In the genomic region with DNA sequence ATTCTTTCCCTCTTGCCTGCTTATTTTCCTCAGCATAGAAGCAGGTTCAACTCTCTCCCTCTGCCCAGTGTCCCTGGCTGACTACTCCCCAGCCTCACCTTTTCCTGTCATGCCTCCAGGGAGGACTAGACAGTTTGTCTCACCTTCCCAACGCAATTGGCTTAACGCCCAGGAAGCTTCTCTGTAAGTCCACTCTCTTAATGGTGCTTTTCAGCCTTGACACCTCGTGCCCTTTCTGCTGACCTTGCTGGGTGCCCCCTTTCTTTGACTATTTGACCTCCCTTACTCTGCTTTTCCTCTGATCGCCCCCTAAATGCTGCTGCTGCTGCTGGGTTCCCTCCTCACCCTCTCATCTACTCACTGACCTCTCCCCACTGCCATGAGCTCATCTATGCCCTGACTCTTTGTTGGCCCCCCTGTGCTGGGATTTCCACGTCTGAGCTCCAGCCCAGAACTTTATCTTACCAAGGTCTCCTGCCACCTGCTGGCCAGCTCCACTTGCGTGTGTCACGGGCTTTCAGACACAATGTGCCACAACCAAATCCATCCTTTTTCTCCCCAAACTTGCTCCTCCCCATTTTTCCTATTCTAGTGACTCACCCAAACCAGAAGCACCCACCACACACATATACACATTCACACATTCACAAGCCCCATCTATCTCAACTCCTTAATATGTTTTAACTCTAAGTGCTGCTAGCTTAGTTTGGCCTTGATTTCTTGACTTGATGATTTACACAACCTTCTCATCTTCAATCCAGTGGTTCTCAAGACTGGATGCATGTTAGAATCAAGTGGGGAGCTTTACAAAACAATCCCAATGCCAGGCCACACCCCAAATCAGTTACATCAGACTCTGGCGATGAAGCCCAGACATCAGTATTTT, we compare ENCODE assay signal across 1 cellular context.
TF ChIP-seq lines count a peak whose summit lies in the region.

No MANE protein-coding gene starts in this region.

TF ChIP-seq in K562, 482 proteins besides CTCF, POLR2A, EP300 and RAD21 (continued from another document):
- TF ChIP-seq VEZF1 (CRISPR knock-in tag; IDR thresholded peaks at IDR 0.05) = peak; percentile 63
- no peak for TF ChIP-seq POLR2H (tag; IDR thresholded peaks at IDR 0.05; ENCODE audit: low read depth)
- TF ChIP-seq ARID1B (IDR thresholded peaks at IDR 0.05) = 0 out of 2 replicates have a peak, but pooled peaks have one; percentile 15
- peak; percentile 35; the same call in 1 of the 2 replicates for TF ChIP-seq L3MBTL2 (IDR thresholded peaks at IDR 0.05)
- peak; percentile 27; the same call in 1 of the 2 replicates for TF ChIP-seq DPF2 (IDR thresholded peaks at IDR 0.05)
- 0 out of 4 replicates have a peak, but pooled peaks of 1 of the 2 experiments have one; percentile 43 for TF ChIP-seq RCOR1 (IDR thresholded peaks at IDR 0.05; ENCODE audit: borderline replicate concordance in 1 of 2, low read depth in 2 of 2, low read length in 2 of 2)
- TF ChIP-seq, protein P1, sequence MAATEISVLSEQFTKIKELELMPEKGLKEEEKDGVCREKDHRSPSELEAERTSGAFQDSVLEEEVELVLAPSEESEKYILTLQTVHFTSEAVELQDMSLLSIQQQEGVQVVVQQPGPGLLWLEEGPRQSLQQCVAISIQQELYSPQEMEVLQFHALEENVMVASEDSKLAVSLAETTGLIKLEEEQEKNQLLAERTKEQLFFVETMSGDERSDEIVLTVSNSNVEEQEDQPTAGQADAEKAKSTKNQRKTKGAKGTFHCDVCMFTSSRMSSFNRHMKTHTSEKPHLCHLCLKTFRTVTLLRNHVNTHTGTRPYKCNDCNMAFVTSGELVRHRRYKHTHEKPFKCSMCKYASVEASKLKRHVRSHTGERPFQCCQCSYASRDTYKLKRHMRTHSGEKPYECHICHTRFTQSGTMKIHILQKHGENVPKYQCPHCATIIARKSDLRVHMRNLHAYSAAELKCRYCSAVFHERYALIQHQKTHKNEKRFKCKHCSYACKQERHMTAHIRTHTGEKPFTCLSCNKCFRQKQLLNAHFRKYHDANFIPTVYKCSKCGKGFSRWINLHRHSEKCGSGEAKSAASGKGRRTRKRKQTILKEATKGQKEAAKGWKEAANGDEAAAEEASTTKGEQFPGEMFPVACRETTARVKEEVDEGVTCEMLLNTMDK (IDR thresholded peaks at IDR 0.05; ENCODE audit: borderline replicate concordance, insufficient read depth, low read depth, low read length, poor library complexity, severe bottlenecking) = peak; percentile 15
- 0 out of 2 replicates have a peak, but pooled peaks have one; percentile 14 for TF ChIP-seq SMARCA4 (IDR thresholded peaks at IDR 0.05)
- TF ChIP-seq ESRRA (IDR thresholded peaks at IDR 0.05; ENCODE audit: borderline replicate concordance, low read depth) = peak; percentile 24; the same call in 1 of the 2 replicates
- TF ChIP-seq, protein P2, sequence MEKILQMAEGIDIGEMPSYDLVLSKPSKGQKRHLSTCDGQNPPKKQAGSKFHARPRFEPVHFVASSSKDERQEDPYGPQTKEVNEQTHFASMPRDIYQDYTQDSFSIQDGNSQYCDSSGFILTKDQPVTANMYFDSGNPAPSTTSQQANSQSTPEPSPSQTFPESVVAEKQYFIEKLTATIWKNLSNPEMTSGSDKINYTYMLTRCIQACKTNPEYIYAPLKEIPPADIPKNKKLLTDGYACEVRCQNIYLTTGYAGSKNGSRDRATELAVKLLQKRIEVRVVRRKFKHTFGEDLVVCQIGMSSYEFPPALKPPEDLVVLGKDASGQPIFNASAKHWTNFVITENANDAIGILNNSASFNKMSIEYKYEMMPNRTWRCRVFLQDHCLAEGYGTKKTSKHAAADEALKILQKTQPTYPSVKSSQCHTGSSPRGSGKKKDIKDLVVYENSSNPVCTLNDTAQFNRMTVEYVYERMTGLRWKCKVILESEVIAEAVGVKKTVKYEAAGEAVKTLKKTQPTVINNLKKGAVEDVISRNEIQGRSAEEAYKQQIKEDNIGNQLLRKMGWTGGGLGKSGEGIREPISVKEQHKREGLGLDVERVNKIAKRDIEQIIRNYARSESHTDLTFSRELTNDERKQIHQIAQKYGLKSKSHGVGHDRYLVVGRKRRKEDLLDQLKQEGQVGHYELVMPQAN (IDR thresholded peaks at IDR 0.05; ENCODE audit: borderline replicate concordance) = peak; percentile 44; the same call in 1 of the 2 replicates
- TF ChIP-seq CXXC5 (CRISPR knock-in tag; IDR thresholded peaks at IDR 0.05) = peak; percentile 41; the same call in 1 of the 2 replicates
- TF ChIP-seq, protein P3, sequence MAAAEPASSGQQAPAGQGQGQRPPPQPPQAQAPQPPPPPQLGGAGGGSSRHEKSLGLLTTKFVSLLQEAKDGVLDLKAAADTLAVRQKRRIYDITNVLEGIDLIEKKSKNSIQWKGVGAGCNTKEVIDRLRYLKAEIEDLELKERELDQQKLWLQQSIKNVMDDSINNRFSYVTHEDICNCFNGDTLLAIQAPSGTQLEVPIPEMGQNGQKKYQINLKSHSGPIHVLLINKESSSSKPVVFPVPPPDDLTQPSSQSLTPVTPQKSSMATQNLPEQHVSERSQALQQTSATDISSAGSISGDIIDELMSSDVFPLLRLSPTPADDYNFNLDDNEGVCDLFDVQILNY (CRISPR knock-in tag; IDR thresholded peaks at IDR 0.05) = no peak
- peak; percentile 49 for TF ChIP-seq CREM (IDR thresholded peaks at IDR 0.05; ENCODE audit: low read depth)
- no peak for TF ChIP-seq PHB2 (IDR thresholded peaks at IDR 0.05; ENCODE audit: low read depth)
- TF ChIP-seq JUN (IDR thresholded peaks at IDR 0.05; ENCODE audit: borderline replicate concordance, low read depth, low read length) = 0 out of 2 replicates have a peak, but pooled peaks have one; percentile 26
- TF ChIP-seq JUN (CRISPR knock-in tag; IDR thresholded peaks at IDR 0.05; ENCODE audit: borderline replicate concordance) = no peak
- TF ChIP-seq, protein P4, sequence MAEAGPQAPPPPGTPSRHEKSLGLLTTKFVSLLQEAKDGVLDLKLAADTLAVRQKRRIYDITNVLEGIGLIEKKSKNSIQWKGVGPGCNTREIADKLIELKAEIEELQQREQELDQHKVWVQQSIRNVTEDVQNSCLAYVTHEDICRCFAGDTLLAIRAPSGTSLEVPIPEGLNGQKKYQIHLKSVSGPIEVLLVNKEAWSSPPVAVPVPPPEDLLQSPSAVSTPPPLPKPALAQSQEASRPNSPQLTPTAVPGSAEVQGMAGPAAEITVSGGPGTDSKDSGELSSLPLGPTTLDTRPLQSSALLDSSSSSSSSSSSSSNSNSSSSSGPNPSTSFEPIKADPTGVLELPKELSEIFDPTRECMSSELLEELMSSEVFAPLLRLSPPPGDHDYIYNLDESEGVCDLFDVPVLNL (CRISPR knock-in tag; IDR thresholded peaks at IDR 0.05; ENCODE audit: low read depth) = no peak
- no peak for TF ChIP-seq EZH2 (IDR thresholded peaks at IDR 0.05; ENCODE audit: borderline replicate concordance, low read depth, low read length)
- TF ChIP-seq SMC3 (conservative IDR thresholded peaks at IDR 0.05; ENCODE audit: insufficient read depth, low read depth, low read length) = peak; percentile 57
- TF ChIP-seq, protein P5, sequence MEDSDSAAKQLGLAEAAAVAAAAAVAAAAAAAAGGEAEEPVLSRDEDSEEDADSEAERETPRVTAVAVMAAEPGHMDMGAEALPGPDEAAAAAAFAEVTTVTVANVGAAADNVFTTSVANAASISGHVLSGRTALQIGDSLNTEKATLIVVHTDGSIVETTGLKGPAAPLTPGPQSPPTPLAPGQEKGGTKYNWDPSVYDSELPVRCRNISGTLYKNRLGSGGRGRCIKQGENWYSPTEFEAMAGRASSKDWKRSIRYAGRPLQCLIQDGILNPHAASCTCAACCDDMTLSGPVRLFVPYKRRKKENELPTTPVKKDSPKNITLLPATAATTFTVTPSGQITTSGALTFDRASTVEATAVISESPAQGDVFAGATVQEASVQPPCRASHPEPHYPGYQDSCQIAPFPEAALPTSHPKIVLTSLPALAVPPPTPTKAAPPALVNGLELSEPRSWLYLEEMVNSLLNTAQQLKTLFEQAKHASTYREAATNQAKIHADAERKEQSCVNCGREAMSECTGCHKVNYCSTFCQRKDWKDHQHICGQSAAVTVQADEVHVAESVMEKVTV (CRISPR knock-in tag; IDR thresholded peaks at IDR 0.05) = peak; percentile 12; the same call in 1 of the 2 replicates
- no peak for TF ChIP-seq MEF2A (IDR thresholded peaks at IDR 0.05; ENCODE audit: control insufficient read depth, low read depth, low read length)
- TF ChIP-seq XRCC4 (IDR thresholded peaks at IDR 0.05; ENCODE audit: extremely low read depth, insufficient read depth, insufficient read length) = no peak
- TF ChIP-seq CEBPB (tag; IDR thresholded peaks at IDR 0.05) = no peak
- TF ChIP-seq MAFF (IDR thresholded peaks at IDR 0.05; ENCODE audit: low read length) = no peak
- TF ChIP-seq ZNF316 (IDR thresholded peaks at IDR 0.05) = peak; percentile 58
- peak; percentile 37; the same call in 1 of the 2 replicates for TF ChIP-seq STAG1 (CRISPR knock-in tag; IDR thresholded peaks at IDR 0.05; ENCODE audit: borderline replicate concordance)
- no peak; the same call in 1 of the 2 replicates for TF ChIP-seq EP400 (IDR thresholded peaks at IDR 0.05)
- no peak for TF ChIP-seq PML (IDR thresholded peaks at IDR 0.05; ENCODE audit: low read length)
- TF ChIP-seq ZC3H8 (IDR thresholded peaks at IDR 0.05) = no peak
- peak; percentile 71 for TF ChIP-seq BHLHE40 (IDR thresholded peaks at IDR 0.05; ENCODE audit: low read length)
- TF ChIP-seq NRF1 (conservative IDR thresholded peaks at IDR 0.05 in 1 of 2, IDR thresholded peaks at IDR 0.05 in 1 of 2) = peak in 1 of 2 experiments; percentile 17; a peak in 1 of 4 replicates
- TF ChIP-seq THRB (CRISPR knock-in tag; conservative IDR thresholded peaks at IDR 0.05) = no peak
